2 cellular contexts compared by ENCODE assay signal in the genomic region with DNA sequence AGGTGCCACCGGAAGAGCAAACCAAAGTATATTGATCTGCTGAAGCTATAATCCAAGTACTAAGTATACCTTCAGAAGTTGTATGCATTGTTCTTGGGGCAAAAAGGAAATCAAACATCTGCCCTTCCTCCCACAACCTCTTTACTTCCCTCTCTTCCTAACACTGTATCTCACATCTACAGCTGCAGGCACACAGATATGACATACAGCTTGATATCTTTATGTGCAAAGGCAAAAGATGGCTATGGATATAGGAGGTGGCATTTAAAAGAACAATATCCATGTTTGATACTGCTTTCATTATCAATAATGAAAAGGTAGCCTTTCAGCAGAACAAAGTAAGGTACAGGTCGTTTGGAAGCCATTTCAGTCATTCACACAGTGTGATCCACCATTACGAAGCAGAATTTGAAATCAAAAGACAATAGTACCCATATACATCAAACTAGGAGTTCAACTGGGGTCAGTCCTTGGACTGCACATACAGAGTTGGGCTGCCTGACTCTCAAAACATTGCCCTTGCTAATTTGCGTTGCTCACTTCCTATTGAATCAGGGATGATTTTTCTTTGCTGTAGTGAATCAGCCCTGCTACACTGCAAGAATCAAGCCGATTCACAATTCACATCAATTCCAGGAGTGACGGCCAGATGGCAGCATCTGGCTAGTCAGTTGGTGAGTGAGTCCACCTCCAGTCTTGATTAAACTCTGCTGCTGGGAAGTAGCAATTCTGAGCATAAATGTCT.
TF ChIP-seq lines count a peak whose summit lies in the region.

No MANE protein-coding gene starts in this region.

TF ChIP-seq in GM23338, 12 proteins besides CTCF, POLR2A, EP300 and RAD21 (continues in another document):
- TF ChIP-seq EZH2phosphoT487 (IDR thresholded peaks at IDR 0.05; ENCODE audit: unreplicated experiment) (no peak), ZNF114 (CRISPR knock-in tag; IDR thresholded peaks at IDR 0.05) (no peak), JUNB (IDR thresholded peaks at IDR 0.05; ENCODE audit: unreplicated experiment) (no peak), POLR2AphosphoS5 (IDR thresholded peaks at IDR 0.05; ENCODE audit: low read depth) (no peak), EZH2 (IDR thresholded peaks at IDR 0.05; ENCODE audit: low read depth, unreplicated experiment) (no peak), NANOG (IDR thresholded peaks at IDR 0.05; ENCODE audit: borderline replicate concordance) (no peak), ZNF331 (CRISPR knock-in tag; IDR thresholded peaks at IDR 0.05; ENCODE audit: low read depth) (no peak)
- TF ChIP-seq, protein P1, sequence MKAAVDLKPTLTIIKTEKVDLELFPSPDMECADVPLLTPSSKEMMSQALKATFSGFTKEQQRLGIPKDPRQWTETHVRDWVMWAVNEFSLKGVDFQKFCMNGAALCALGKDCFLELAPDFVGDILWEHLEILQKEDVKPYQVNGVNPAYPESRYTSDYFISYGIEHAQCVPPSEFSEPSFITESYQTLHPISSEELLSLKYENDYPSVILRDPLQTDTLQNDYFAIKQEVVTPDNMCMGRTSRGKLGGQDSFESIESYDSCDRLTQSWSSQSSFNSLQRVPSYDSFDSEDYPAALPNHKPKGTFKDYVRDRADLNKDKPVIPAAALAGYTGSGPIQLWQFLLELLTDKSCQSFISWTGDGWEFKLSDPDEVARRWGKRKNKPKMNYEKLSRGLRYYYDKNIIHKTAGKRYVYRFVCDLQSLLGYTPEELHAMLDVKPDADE (IDR thresholded peaks at IDR 0.05) = no peak
- TF ChIP-seq, protein P2, sequence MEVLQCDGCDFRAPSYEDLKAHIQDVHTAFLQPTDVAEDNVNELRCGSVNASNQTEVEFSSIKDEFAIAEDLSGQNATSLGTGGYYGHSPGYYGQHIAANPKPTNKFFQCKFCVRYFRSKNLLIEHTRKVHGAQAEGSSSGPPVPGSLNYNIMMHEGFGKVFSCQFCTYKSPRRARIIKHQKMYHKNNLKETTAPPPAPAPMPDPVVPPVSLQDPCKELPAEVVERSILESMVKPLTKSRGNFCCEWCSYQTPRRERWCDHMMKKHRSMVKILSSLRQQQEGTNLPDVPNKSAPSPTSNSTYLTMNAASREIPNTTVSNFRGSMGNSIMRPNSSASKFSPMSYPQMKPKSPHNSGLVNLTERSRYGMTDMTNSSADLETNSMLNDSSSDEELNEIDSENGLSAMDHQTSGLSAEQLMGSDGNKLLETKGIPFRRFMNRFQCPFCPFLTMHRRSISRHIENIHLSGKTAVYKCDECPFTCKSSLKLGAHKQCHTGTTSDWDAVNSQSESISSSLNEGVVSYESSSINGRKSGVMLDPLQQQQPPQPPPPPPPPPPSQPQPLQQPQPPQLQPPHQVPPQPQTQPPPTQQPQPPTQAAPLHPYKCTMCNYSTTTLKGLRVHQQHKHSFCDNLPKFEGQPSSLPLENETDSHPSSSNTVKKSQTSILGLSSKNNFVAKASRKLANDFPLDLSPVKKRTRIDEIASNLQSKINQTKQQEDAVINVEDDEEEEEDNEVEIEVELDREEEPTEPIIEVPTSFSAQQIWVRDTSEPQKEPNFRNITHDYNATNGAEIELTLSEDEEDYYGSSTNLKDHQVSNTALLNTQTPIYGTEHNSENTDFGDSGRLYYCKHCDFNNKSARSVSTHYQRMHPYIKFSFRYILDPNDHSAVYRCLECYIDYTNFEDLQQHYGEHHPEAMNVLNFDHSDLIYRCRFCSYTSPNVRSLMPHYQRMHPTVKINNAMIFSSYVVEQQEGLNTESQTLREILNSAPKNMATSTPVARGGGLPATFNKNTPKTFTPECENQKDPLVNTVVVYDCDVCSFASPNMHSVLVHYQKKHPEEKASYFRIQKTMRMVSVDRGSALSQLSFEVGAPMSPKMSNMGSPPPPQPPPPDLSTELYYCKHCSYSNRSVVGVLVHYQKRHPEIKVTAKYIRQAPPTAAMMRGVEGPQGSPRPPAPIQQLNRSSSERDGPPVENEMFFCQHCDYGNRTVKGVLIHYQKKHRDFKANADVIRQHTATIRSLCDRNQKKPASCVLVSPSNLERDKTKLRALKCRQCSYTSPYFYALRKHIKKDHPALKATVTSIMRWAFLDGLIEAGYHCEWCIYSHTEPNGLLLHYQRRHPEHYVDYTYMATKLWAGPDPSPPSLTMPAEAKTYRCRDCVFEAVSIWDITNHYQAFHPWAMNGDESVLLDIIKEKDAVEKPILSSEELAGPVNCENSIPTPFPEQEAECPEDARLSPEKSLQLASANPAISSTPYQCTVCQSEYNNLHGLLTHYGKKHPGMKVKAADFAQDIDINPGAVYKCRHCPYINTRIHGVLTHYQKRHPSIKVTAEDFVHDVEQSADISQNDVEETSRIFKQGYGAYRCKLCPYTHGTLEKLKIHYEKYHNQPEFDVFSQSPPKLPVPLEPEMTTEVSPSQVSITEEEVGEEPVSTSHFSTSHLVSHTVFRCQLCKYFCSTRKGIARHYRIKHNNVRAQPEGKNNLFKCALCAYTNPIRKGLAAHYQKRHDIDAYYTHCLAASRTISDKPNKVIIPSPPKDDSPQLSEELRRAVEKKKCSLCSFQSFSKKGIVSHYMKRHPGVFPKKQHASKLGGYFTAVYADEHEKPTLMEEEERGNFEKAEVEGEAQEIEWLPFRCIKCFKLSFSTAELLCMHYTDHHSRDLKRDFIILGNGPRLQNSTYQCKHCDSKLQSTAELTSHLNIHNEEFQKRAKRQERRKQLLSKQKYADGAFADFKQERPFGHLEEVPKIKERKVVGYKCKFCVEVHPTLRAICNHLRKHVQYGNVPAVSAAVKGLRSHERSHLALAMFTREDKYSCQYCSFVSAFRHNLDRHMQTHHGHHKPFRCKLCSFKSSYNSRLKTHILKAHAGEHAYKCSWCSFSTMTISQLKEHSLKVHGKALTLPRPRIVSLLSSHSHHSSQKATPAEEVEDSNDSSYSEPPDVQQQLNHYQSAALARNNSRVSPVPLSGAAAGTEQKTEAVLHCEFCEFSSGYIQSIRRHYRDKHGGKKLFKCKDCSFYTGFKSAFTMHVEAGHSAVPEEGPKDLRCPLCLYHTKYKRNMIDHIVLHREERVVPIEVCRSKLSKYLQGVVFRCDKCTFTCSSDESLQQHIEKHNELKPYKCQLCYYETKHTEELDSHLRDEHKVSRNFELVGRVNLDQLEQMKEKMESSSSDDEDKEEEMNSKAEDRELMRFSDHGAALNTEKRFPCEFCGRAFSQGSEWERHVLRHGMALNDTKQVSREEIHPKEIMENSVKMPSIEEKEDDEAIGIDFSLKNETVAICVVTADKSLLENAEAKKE (CRISPR knock-in tag; IDR thresholded peaks at IDR 0.05) = no peak

TF ChIP-seq in endothelial cell of umbilical vein, 7 proteins besides CTCF, POLR2A, EP300 and RAD21:
- TF ChIP-seq FOS (IDR thresholded peaks at IDR 0.05; ENCODE audit: borderline replicate concordance, insufficient read depth, low read length) (peak; percentile 79), POLR2AphosphoS5 (IDR thresholded peaks at IDR 0.05; ENCODE audit: insufficient read depth, low read depth, low read length) (peak; percentile 25), EZH2 (IDR thresholded peaks at IDR 0.05; ENCODE audit: borderline replicate concordance, low read depth, low read length, severe bottlenecking) (no peak), GATA2 (IDR thresholded peaks at IDR 0.05; ENCODE audit: insufficient read depth, insufficient read length, low read depth, low read length) (peak; percentile 74), MYC (IDR thresholded peaks at IDR 0.05; ENCODE audit: low read depth, low read length) (no peak), JUN (IDR thresholded peaks at IDR 0.05; ENCODE audit: borderline replicate concordance, insufficient read depth, insufficient read length, low read depth) (no peak)
- TF ChIP-seq, protein P3, sequence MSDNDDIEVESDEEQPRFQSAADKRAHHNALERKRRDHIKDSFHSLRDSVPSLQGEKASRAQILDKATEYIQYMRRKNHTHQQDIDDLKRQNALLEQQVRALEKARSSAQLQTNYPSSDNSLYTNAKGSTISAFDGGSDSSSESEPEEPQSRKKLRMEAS (IDR thresholded peaks at IDR 0.05; ENCODE audit: insufficient read depth, insufficient read length) = no peak
